8 cellular contexts compared by ENCODE assay signal in genomic region chr9:130825051-130825651, GRCh38. TPM values are rescaled to one million over a fixed set of nuclear protein-coding genes. Genes with fewer than 3 reads are reported as not detected.
DNase-seq lines count a peak whose midpoint lies in the region; ATAC-seq and TF ChIP-seq lines count a peak whose summit lies in the region.

No MANE protein-coding gene starts in this region.

- no peak for ATAC-seq in GM19463 (IDR thresholded peaks at IDR 0.05; ENCODE audit: unreplicated experiment)

- DNase-seq in AG08395 (ENCODE audit: low spot score), result peak; percentile 54
- peak; percentile 35 for DNase-seq in NCI-H1105 treated with DMSO at 0.1 percent for 48 hours (lab: John Stamatoyannopoulos, UW)
- no peak for DNase-seq in coronary artery (ENCODE audit: low spot score)
- DNase-seq in mucosa of gallbladder (ENCODE audit: low spot score), result peak; percentile 38
- no peak for DNase-seq in COLO668 (lab: John Stamatoyannopoulos, UW; ENCODE audit: unreplicated experiment)
- DNase-seq in NCI-H1694 treated with DMSO at 0.1 percent for 48 hours (lab: John Stamatoyannopoulos, UW), result no peak
- no peak for DNase-seq in LoVo (ENCODE audit: low spot score)

- no peak for TF ChIP-seq CTCF in coronary artery (IDR thresholded peaks at IDR 0.05)

- peak overlapping the region; percentile 52 for H3K4me3 ChIP-seq in coronary artery

- peak overlapping the region; percentile 82 to 89 for H3K27ac ChIP-seq in coronary artery

RNA-seq across cellular contexts. Expression of gene ABL1, which starts 9.9 kb away (rescaled TPM):
- 85.9 TPM for total RNA-seq in mucosa of gallbladder

Comparison
In these comparisons a context has a peak if more than half of its experiments do, and no peak if none do; other contexts are left out.
1. DNase-seq: peak in AG08395 (single experiment), NCI-H1105 treated with DMSO at 0.1 percent for 48 hours (single experiment) and mucosa of gallbladder (single experiment); none in coronary artery (single experiment), COLO668 (single experiment), NCI-H1694 treated with DMSO at 0.1 percent for 48 hours (single experiment) and LoVo (single experiment).